Comparison of ENCODE assay signal across 11 cellular contexts in genomic region chr3:23726811-23727548, GRCh38.
DNase-seq lines count a peak whose midpoint lies in the region; ATAC-seq and TF ChIP-seq lines count a peak whose summit lies in the region.
"Had no signal": no experiment of that assay in that cellular context is flagged by ENCODE, and none has a peak within 500 bp of the region (broad histone marks: within the 10 kb centered on the region; RNA-seq: fewer than 3 reads in every experiment).

No MANE protein-coding gene starts in this region.

- no peak overlapping the region for H4K8ac ChIP-seq in H9 (replicated peaks; ENCODE audit: insufficient read length, low read depth, low read length)

- H3K4me1 ChIP-seq in H9 (ENCODE audit: insufficient read depth, low read length): no peaks in the 10 kb centered on the region

- H3T11ph ChIP-seq in H9 (ENCODE audit: low read length): no peak overlapping the region

- H2BK12ac ChIP-seq in H9 (ENCODE audit: insufficient read length, low read depth, low read length): no peak overlapping the region

- H3K27me3 Mint-ChIP-seq in H9 (ENCODE audit: low read depth): peaks cover 5% of the 10 kb centered on the region; the same call in 1 of the 2 replicates
- H3K27me3 Mint-ChIP-seq in naive thymus-derived CD8-positive, alpha-beta T cell: no peaks in the 10 kb centered on the region

- no peaks in the 10 kb centered on the region for H3K9me3 ChIP-seq in H9 (ENCODE audit: control insufficient read depth, low read depth, low read length)

- no peak overlapping the region for H2BK120ac ChIP-seq in H9 (ENCODE audit: low read depth, low read length, poor library complexity, severe bottlenecking)

- H3K23ac ChIP-seq in H9 (ENCODE audit: insufficient read length, low read depth, low read length): no peak overlapping the region

- H3K79me1 ChIP-seq in H9 (ENCODE audit: insufficient read depth, low read depth, low read length, poor library complexity, severe bottlenecking): no peaks in the 10 kb centered on the region

- no peaks in the 10 kb centered on the region; a peak in 1 of 7 replicates for H3K36me3 Mint-ChIP-seq in H9 (ENCODE audit: insufficient read depth in 1 of 3, low read depth in 3 of 3)
- no peaks in the 10 kb centered on the region for H3K36me3 Mint-ChIP-seq in naive thymus-derived CD8-positive, alpha-beta T cell

- H3K4me2 ChIP-seq in H9 (ENCODE audit: insufficient read depth, insufficient read length, low read length): no peak overlapping the region

- H2BK15ac ChIP-seq in H9 (ENCODE audit: low read depth, low read length): no peak overlapping the region

- no peaks in the 10 kb centered on the region for H3K79me2 ChIP-seq in H9 (ENCODE audit: insufficient read depth, low read length)

- no peak overlapping the region for H3K27ac Mint-ChIP-seq in H9
- peak overlapping the region in 1 of 10 donors; percentile 22 for H3K27ac Mint-ChIP-seq in naive thymus-derived CD8-positive, alpha-beta T cell

- H3K4me1 Mint-ChIP-seq in H9: peaks cover 16 to 24% of the 10 kb centered on the region in 2 experiments
- H3K4me1 Mint-ChIP-seq in naive thymus-derived CD8-positive, alpha-beta T cell: peaks cover 0 to 15% (median 2%) of the 10 kb centered on the region in 4 donors

- no peak overlapping the region for H3K27ac ChIP-seq in H9 (ENCODE audit: insufficient read length, low read depth, low read length)
- H3K27ac ChIP-seq: C4-2B had no signal

- no peak overlapping the region for H3K14ac ChIP-seq in H9 (ENCODE audit: insufficient read depth, low read length)

- no peak overlapping the region for H3K4me3 Mint-ChIP-seq in H9
- H3K4me3 Mint-ChIP-seq in naive thymus-derived CD8-positive, alpha-beta T cell: no peak overlapping the region

- DNase-seq in CD1c-positive myeloid dendritic cell (ENCODE audit: extremely low spot score) (peak; percentile 48), Kasumi-1 (lab: John Stamatoyannopoulos, UW) (peak; percentile 88 to 91), H9 (no peak), HUDEP-2 (lab: John Stamatoyannopoulos, UW; ENCODE audit: unreplicated experiment in 76 of 76) (no peak), ureter (ENCODE audit: low spot score) (no peak)
- no peak for DNase-seq in naive thymus-derived CD8-positive, alpha-beta T cell
- DNase-seq: T1000 had no signal

- no peak overlapping the region for H3K4ac ChIP-seq in H9 (ENCODE audit: low read depth, low read length)

- TF ChIP-seq CTCF in H9 (conservative IDR thresholded peaks at IDR 0.05): no peak

- no peak overlapping the region for H3K56ac ChIP-seq in H9 (ENCODE audit: insufficient read length, low read depth, low read length)

- H4K20me1 ChIP-seq in H9 (ENCODE audit: control insufficient read depth, insufficient read depth, insufficient read length): no peaks in the 10 kb centered on the region

- no CpG with 5 or more reads among the region's 5 CpGs for WGBS in H9 (ENCODE audit: extremely low coverage, insufficient read length, low lambda C conversion rate)

- H4K91ac ChIP-seq in H9 (ENCODE audit: insufficient read length, low read depth, low read length): no peak overlapping the region

- no peaks in the 10 kb centered on the region for H3K27me3 ChIP-seq in H9 (ENCODE audit: insufficient read depth, low read length)

- ATAC-seq in GM19025 (IDR thresholded peaks at IDR 0.05; ENCODE audit: low read depth, unreplicated experiment) (peak; percentile 47), HG02852 (IDR thresholded peaks at IDR 0.05; ENCODE audit: unreplicated experiment) (peak; percentile 87)
- ATAC-seq in naive thymus-derived CD8-positive, alpha-beta T cell: no peak
- ATAC-seq: HCT116 had no signal

- H3K9ac ChIP-seq in H9 (ENCODE audit: extremely low read depth, insufficient read length, low read length): no peak overlapping the region

- POLR2A ChIA-PET in naive thymus-derived CD8-positive, alpha-beta T cell (lab: Charles Lee): no interaction called here

- no peaks in the 10 kb centered on the region; a peak in 1 of 5 replicates for H3K9me3 Mint-ChIP-seq in H9
- no peaks in the 10 kb centered on the region for H3K9me3 Mint-ChIP-seq in naive thymus-derived CD8-positive, alpha-beta T cell

- H3K18ac ChIP-seq in H9 (ENCODE audit: insufficient read length, low read depth, low read length): no peak overlapping the region

- H3K23me2 ChIP-seq in H9 (ENCODE audit: insufficient read length, low read depth, low read length, poor library complexity, severe bottlenecking): no peaks in the 10 kb centered on the region

- no peak overlapping the region for H2BK20ac ChIP-seq in H9 (ENCODE audit: low read depth, low read length, poor library complexity, severe bottlenecking)

- no peak overlapping the region for H2BK5ac ChIP-seq in H9 (ENCODE audit: insufficient read length, low read length)

- H2AK5ac ChIP-seq in H9 (ENCODE audit: insufficient read length, low read length): no peak overlapping the region

- H2AFZ ChIP-seq in H9 (ENCODE audit: low read length): no peak overlapping the region

- H4K5ac ChIP-seq in H9 (ENCODE audit: insufficient read length, low read depth, low read length): no peak overlapping the region

Comparison
In these comparisons a context has a peak if more than half of its experiments do, and no peak if none do; other contexts are left out.
1. DNase-seq: peak in CD1c-positive myeloid dendritic cell (single experiment) and Kasumi-1 (2 of 2); none in H9 (single experiment), naive thymus-derived CD8-positive, alpha-beta T cell (0 of 10), HUDEP-2 (0 of 76) and ureter (single experiment).
2. ATAC-seq: peak in GM19025 (single experiment) and HG02852 (single experiment); none in naive thymus-derived CD8-positive, alpha-beta T cell (0 of 2).